In genomic region chr5:138331449-138332368, GRCh38 we compare ENCODE assay signal across 1 cellular context.
TF ChIP-seq lines count a peak whose summit lies in the region.

TSS of gene CDC25C (minus strand) at chr5:138331804. CDS start at chr5:138331180, 624 bp downstream.

TF ChIP-seq in K562, 482 proteins besides CTCF, POLR2A, EP300 and RAD21 (continued from another document and continues in another):
- TF ChIP-seq USF2 (CRISPR knock-in tag; IDR thresholded peaks at IDR 0.05): no peak
- no peak for TF ChIP-seq JUN (IDR thresholded peaks at IDR 0.05; ENCODE audit: borderline replicate concordance, low read depth, low read length)
- TF ChIP-seq JUN (CRISPR knock-in tag; IDR thresholded peaks at IDR 0.05; ENCODE audit: borderline replicate concordance): no peak
- no peak; the same call in 1 of the 2 replicates for TF ChIP-seq ZNF592 (IDR thresholded peaks at IDR 0.05)
- TF ChIP-seq CHD4 (IDR thresholded peaks at IDR 0.05; ENCODE audit: insufficient read depth, insufficient replicate concordance, low read depth, low read length, poor library complexity, severe bottlenecking): no peak
- TF ChIP-seq E2F6 (IDR thresholded peaks at IDR 0.05; ENCODE audit: borderline replicate concordance in 1 of 2, extremely low read depth in 1 of 2, insufficient read depth in 1 of 2, insufficient read length in 1 of 2, low read depth in 1 of 2, low read length in 1 of 2, poor library complexity in 1 of 2, severe bottlenecking in 1 of 2): peak; percentile 44 to 74
- TF ChIP-seq POLR2G (IDR thresholded peaks at IDR 0.05; ENCODE audit: low read depth, low read length): peak; percentile 80
- TF ChIP-seq ZC3H8 (IDR thresholded peaks at IDR 0.05): no peak
- TF ChIP-seq BRD9 (IDR thresholded peaks at IDR 0.05; ENCODE audit: low read depth, partially characterized antibody): peak; percentile 65
- TF ChIP-seq MITF (IDR thresholded peaks at IDR 0.05): no peak
- no peak for TF ChIP-seq ZNF124 (CRISPR knock-in tag; IDR thresholded peaks at IDR 0.05)
- no peak for TF ChIP-seq MBD1 (CRISPR knock-in tag; IDR thresholded peaks at IDR 0.05)
- TF ChIP-seq ZNF780A (CRISPR knock-in tag; IDR thresholded peaks at IDR 0.05): no peak
- TF ChIP-seq YY1 (IDR thresholded peaks at IDR 0.05; ENCODE audit: borderline replicate concordance in 1 of 3, control insufficient read depth in 1 of 3, extremely low read depth in 1 of 3, insufficient read depth in 3 of 3, insufficient read length in 1 of 3, insufficient replicate concordance in 2 of 3, low read depth in 1 of 3, low read length in 2 of 3): peak in 2 of 3 experiments; percentile 50 to 72
- TF ChIP-seq RAD51 (IDR thresholded peaks at IDR 0.05; ENCODE audit: borderline replicate concordance, low read depth): no peak
- TF ChIP-seq ILK (tag; IDR thresholded peaks at IDR 0.05; ENCODE audit: borderline replicate concordance, low read depth): no peak
- no peak for TF ChIP-seq DEAF1 (CRISPR knock-in tag; IDR thresholded peaks at IDR 0.05)
- TF ChIP-seq ZNF24 (IDR thresholded peaks at IDR 0.05): peak; percentile 47; the same call in 1 of the 2 replicates
- no peak for TF ChIP-seq ZNF436 (CRISPR knock-in tag; IDR thresholded peaks at IDR 0.05)
- TF ChIP-seq CREB1 (IDR thresholded peaks at IDR 0.05): no peak
- TF ChIP-seq CREB1 (CRISPR knock-in tag; IDR thresholded peaks at IDR 0.05): peak; percentile 74
- no peak for TF ChIP-seq RBM15 (IDR thresholded peaks at IDR 0.05; ENCODE audit: insufficient read depth, low read length)
- TF ChIP-seq ETV1 (tag; conservative IDR thresholded peaks at IDR 0.05; ENCODE audit: low read depth): no peak
- no peak for TF ChIP-seq BACH1 (tag; IDR thresholded peaks at IDR 0.05)
- TF ChIP-seq RBM25 (IDR thresholded peaks at IDR 0.05; ENCODE audit: low read depth, low read length, severe bottlenecking): peak; percentile 92
- no peak for TF ChIP-seq MEF2A (IDR thresholded peaks at IDR 0.05; ENCODE audit: control insufficient read depth, low read depth, low read length)
- no peak for TF ChIP-seq ZNF324 (CRISPR knock-in tag; IDR thresholded peaks at IDR 0.05)
- TF ChIP-seq TRIM28 (IDR thresholded peaks at IDR 0.05): no peak
- TF ChIP-seq ZNF239 (CRISPR knock-in tag; IDR thresholded peaks at IDR 0.05): no peak
- TF ChIP-seq PRPF4 (IDR thresholded peaks at IDR 0.05; ENCODE audit: insufficient read depth, low read depth, low read length, poor library complexity, severe bottlenecking): no peak
- no peak; the same call in 1 of the 2 replicates for TF ChIP-seq ATF6 (CRISPR knock-in tag; IDR thresholded peaks at IDR 0.05)
- peak; percentile 42 for TF ChIP-seq TAF9B (IDR thresholded peaks at IDR 0.05; ENCODE audit: partially characterized antibody)
- no peak for TF ChIP-seq GTF2F1 (IDR thresholded peaks at IDR 0.05; ENCODE audit: low read depth, low read length)
- TF ChIP-seq RCOR1 (IDR thresholded peaks at IDR 0.05; ENCODE audit: borderline replicate concordance in 1 of 2, low read depth in 2 of 2, low read length in 2 of 2): no peak; a peak in 1 of 4 replicates
- TF ChIP-seq NCOR1 (IDR thresholded peaks at IDR 0.05): no peak
- no peak for TF ChIP-seq CBX8 (IDR thresholded peaks at IDR 0.05; ENCODE audit: borderline replicate concordance, extremely low read depth, low read depth, low read length, poor library complexity, severe bottlenecking)
- no peak for TF ChIP-seq ARID3A (IDR thresholded peaks at IDR 0.05; ENCODE audit: borderline replicate concordance, low read depth, low read length)
- peak; percentile 63; the same call in 1 of the 2 replicates for TF ChIP-seq USF1 (CRISPR knock-in tag; IDR thresholded peaks at IDR 0.05)
- TF ChIP-seq XRCC4 (IDR thresholded peaks at IDR 0.05; ENCODE audit: extremely low read depth, insufficient read depth, insufficient read length): no peak
- 0 out of 2 replicates have a peak, but pooled peaks have one; percentile 21 for TF ChIP-seq CREB3L1 (IDR thresholded peaks at IDR 0.05; ENCODE audit: borderline replicate concordance, low read depth)
- TF ChIP-seq CBFA2T3 (IDR thresholded peaks at IDR 0.05): no peak
- no peak for TF ChIP-seq BHLHE40 (IDR thresholded peaks at IDR 0.05; ENCODE audit: low read length)
- TF ChIP-seq U2AF2 (optimal IDR thresholded peaks at IDR 0.05; ENCODE audit: low read depth, low read length): no peak
- no peak for TF ChIP-seq ZKSCAN1 (IDR thresholded peaks at IDR 0.05; ENCODE audit: low read depth, low read length)
- peak in 1 of 2 experiments; percentile 56; a peak in 1 of 4 replicates for TF ChIP-seq ARNT (IDR thresholded peaks at IDR 0.05)
- no peak for TF ChIP-seq EWSR1 (IDR thresholded peaks at IDR 0.05; ENCODE audit: borderline replicate concordance, low read depth, partially characterized antibody)
- peak; percentile 96 for TF ChIP-seq MYBL2 (IDR thresholded peaks at IDR 0.05; ENCODE audit: low read depth)
- TF ChIP-seq MYBL2 (CRISPR knock-in tag; IDR thresholded peaks at IDR 0.05; ENCODE audit: borderline replicate concordance): no peak
- TF ChIP-seq MEF2D (tag; conservative IDR thresholded peaks at IDR 0.05; ENCODE audit: low read depth): no peak
- peak; percentile 87 for TF ChIP-seq RBFOX2 (IDR thresholded peaks at IDR 0.05; ENCODE audit: low read depth, low read length)
- TF ChIP-seq NFXL1 (CRISPR knock-in tag; IDR thresholded peaks at IDR 0.05): no peak
- no peak for TF ChIP-seq KDM4B (IDR thresholded peaks at IDR 0.05; ENCODE audit: borderline replicate concordance in 2 of 2, low read depth in 1 of 2)
